ENCODE assay signal across 19 cellular contexts in the genomic region with DNA sequence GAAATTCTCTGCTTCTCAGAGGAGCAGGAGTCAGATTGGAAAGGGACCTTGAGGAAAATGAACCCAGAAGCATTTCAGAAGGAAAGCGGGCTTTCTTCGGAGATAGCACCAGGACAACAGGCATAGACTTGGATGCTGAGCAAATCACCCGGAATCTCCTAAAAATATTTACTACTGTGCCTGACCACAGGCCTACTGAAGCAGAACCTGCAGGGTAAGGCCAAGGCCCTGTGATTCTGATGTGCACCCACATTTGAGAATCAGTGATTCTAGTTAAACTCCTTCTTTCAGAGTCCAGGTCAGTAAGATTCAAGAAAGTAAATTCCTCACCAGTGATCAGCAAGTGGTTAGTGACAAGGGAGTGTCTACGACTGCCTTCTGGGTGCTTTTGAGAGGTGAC.
A peak's percentile ranks its signal among the peaks of the same experiment; 100 is the strongest.
DNase-seq lines count a peak whose midpoint lies in the region; ATAC-seq and TF ChIP-seq lines count a peak whose summit lies in the region.
"Had no signal": no experiment of that assay in that cellular context is flagged by ENCODE, and none has a peak within 500 bp of the region (broad histone marks: within the 10 kb centered on the region; RNA-seq: fewer than 3 reads in every experiment).

No MANE protein-coding gene starts in this region.

- H3K4me3 Mint-ChIP-seq in HFFc6 (peak overlapping the region; percentile 25; the same call in 1 of the 2 replicates), mesothelial cell of epicardium (no peak overlapping the region)
- H3K4me3 Mint-ChIP-seq in stimulated activated memory B cell treated with anti-CD40 and anti-IgM and Interleukin-4, amounts not matched to agents 10 μg/mL and 1 μg/mL and 100 μg/mL, for 72 hours = no peak overlapping the region

- POLR2A ChIA-PET in HEK293T (lab: Yijun Ruan, JAX) = no interaction called here

- CTCF ChIA-PET in HEK293T (lab: Yijun Ruan, JAX) = no interaction called here

- H3K36me3 Mint-ChIP-seq in HFFc6 (ENCODE audit: low read depth) (0 out of 2 replicates have a peak, but pooled peaks cover 4% of the 10 kb centered on the region), mesothelial cell of epicardium (no peaks in the 10 kb centered on the region)
- H3K36me3 Mint-ChIP-seq in stimulated activated memory B cell treated with anti-CD40 and anti-IgM and Interleukin-4, amounts not matched to agents 10 μg/mL and 1 μg/mL and 100 μg/mL, for 72 hours = no peaks in the 10 kb centered on the region

- H3K4me1 ChIP-seq in SJSA1 (replicated peaks) = peaks cover 28% of the 10 kb centered on the region
- peaks cover 0 to 5% (median 2%) of the 10 kb centered on the region in 12 donors for H3K4me1 ChIP-seq in heart left ventricle
- H3K4me1 ChIP-seq: Peyer's patch had no signal

- TF ChIP-seq CTCF in HFFc6 (IDR thresholded peaks at IDR 0.05) (no peak), mesothelial cell of epicardium (IDR thresholded peaks at IDR 0.05; ENCODE audit: unreplicated experiment) (no peak), heart left ventricle (IDR thresholded peaks at IDR 0.05) (no peak)

- no peak for ATAC-seq in stimulated activated memory B cell treated with anti-CD40 and anti-IgM and Interleukin-4, amounts not matched to agents 10 μg/mL and 1 μg/mL and 100 μg/mL, for 72 hours
- no peak for ATAC-seq in heart left ventricle

- H3K27me3 ChIP-seq in SJSA1 (replicated peaks) (no peaks in the 10 kb centered on the region), heart left ventricle (no peaks in the 10 kb centered on the region)
- H3K27me3 ChIP-seq: BE2C, MG63, Peyer's patch had no signal

- H3K9me3 ChIP-seq in SJSA1 (replicated peaks) (no peaks in the 10 kb centered on the region), heart left ventricle (no peaks in the 10 kb centered on the region)
- H3K9me3 ChIP-seq: BE2C, MG63, Peyer's patch had no signal

- no peaks in the 10 kb centered on the region for H3K36me3 ChIP-seq in SJSA1
- H3K36me3 ChIP-seq in heart left ventricle = no peaks in the 10 kb centered on the region
- H3K36me3 ChIP-seq: BE2C, MG63, Peyer's patch had no signal

- WGBS in heart left ventricle, 4 donors = 85 to 92% (median 88%) methylated on average over 4 of the region's 4 CpGs

- H3K27ac ChIP-seq in SJSA1 = peak overlapping the region; percentile 73; the same call in 1 of the 2 replicates
- H3K27ac ChIP-seq in heart left ventricle = no peak overlapping the region
- H3K27ac ChIP-seq: HL-60, Peyer's patch had no signal

- H3K4me1 Mint-ChIP-seq in HFFc6 (ENCODE audit: low read depth) (peaks cover 37% of the 10 kb centered on the region), mesothelial cell of epicardium (peaks cover 29% of the 10 kb centered on the region)
- H3K4me1 Mint-ChIP-seq in stimulated activated memory B cell treated with anti-CD40 and anti-IgM and Interleukin-4, amounts not matched to agents 10 μg/mL and 1 μg/mL and 100 μg/mL, for 72 hours = peaks cover 16% of the 10 kb centered on the region

- peaks cover 3% of the 10 kb centered on the region; the same call in 1 of the 2 replicates for H3K27me3 Mint-ChIP-seq in HFFc6 (ENCODE audit: insufficient read depth)
- H3K27me3 Mint-ChIP-seq in mesothelial cell of epicardium (ENCODE audit: low read depth) = no peaks in the 10 kb centered on the region
- H3K27me3 Mint-ChIP-seq in stimulated activated memory B cell treated with anti-CD40 and anti-IgM and Interleukin-4, amounts not matched to agents 10 μg/mL and 1 μg/mL and 100 μg/mL, for 72 hours = no peaks in the 10 kb centered on the region

- H3K27ac Mint-ChIP-seq in HFFc6 = no peak overlapping the region
- H3K27ac Mint-ChIP-seq in mesothelial cell of epicardium = peak overlapping the region; percentile 52
- H3K27ac Mint-ChIP-seq in stimulated activated memory B cell treated with anti-CD40 and anti-IgM and Interleukin-4, amounts not matched to agents 10 μg/mL and 1 μg/mL and 100 μg/mL, for 72 hours = peak overlapping the region; percentile 61

- H3K4me3 ChIP-seq in SJSA1 (no peak overlapping the region), heart left ventricle (no peak overlapping the region)
- H3K4me3 ChIP-seq: MG63, Peyer's patch had no signal

- H3K9me3 Mint-ChIP-seq in HFFc6 = no peaks in the 10 kb centered on the region
- H3K9me3 Mint-ChIP-seq in mesothelial cell of epicardium = no peaks in the 10 kb centered on the region
- H3K9me3 Mint-ChIP-seq in stimulated activated memory B cell treated with anti-CD40 and anti-IgM and Interleukin-4, amounts not matched to agents 10 μg/mL and 1 μg/mL and 100 μg/mL, for 72 hours = no peaks in the 10 kb centered on the region

- TF ChIP-seq POLR2A in heart left ventricle (IDR thresholded peaks at IDR 0.05) = no peak

- intact Hi-C loops in heart left ventricle (cut with DNase I) = loop anchor here in 1 of 10 donors (10.0 kb wide), 1 partner anchor 304 kb away; a partner anchor contains a TSS

- DNase-seq in HFFc6 (no peak), SJSA1 (ENCODE audit: low read depth in 1 of 2, low spot score in 2 of 2) (no peak), mesothelial cell of epicardium (ENCODE audit: low spot score in 2 of 2, unreplicated experiment in 2 of 2) (no peak), NCI-H2081 (lab: John Stamatoyannopoulos, UW) (no peak), heart left ventricle (no peak), HEK293T (ENCODE audit: extremely low spot score) (no peak)
- DNase-seq: BE2C, DMS 273 treated with DMSO at 0.1 percent for 48 hours, GOT3, KBM-7, MG63, NCI-H1105, NCI-H1694 treated with DMSO at 0.1 percent for 48 hours, NCI-H446, NCI-H82, Peyer's patch, SHP77 had no signal

TF ChIP-seq in HEK293T, 16 proteins besides CTCF, POLR2A, EP300 and RAD21:
- TF ChIP-seq NFRKB (IDR thresholded peaks at IDR 0.05) = no peak
- no peak for TF ChIP-seq L3MBTL2 (conservative IDR thresholded peaks at IDR 0.05)
- no peak for TF ChIP-seq ZNF384 (IDR thresholded peaks at IDR 0.05)
- TF ChIP-seq ARNT (IDR thresholded peaks at IDR 0.05) = no peak
- TF ChIP-seq FOXA1 (IDR thresholded peaks at IDR 0.05) = no peak
- TF ChIP-seq BHLHE40 (IDR thresholded peaks at IDR 0.05; ENCODE audit: borderline replicate concordance) = no peak
- TF ChIP-seq TARDBP (IDR thresholded peaks at IDR 0.05) = no peak
- TF ChIP-seq FOXM1 (IDR thresholded peaks at IDR 0.05; ENCODE audit: borderline replicate concordance) = no peak
- TF ChIP-seq LEF1 (IDR thresholded peaks at IDR 0.05; ENCODE audit: borderline replicate concordance) = no peak
- no peak for TF ChIP-seq ELF4 (IDR thresholded peaks at IDR 0.05)
- TF ChIP-seq SP1 (IDR thresholded peaks at IDR 0.05) = no peak
- no peak for TF ChIP-seq HDGF (IDR thresholded peaks at IDR 0.05; ENCODE audit: borderline replicate concordance)
TF ChIP-seq in HEK293T: peak in this region for 0.
